Comparison of ENCODE assay signal across 21 cellular contexts in the genomic region with DNA sequence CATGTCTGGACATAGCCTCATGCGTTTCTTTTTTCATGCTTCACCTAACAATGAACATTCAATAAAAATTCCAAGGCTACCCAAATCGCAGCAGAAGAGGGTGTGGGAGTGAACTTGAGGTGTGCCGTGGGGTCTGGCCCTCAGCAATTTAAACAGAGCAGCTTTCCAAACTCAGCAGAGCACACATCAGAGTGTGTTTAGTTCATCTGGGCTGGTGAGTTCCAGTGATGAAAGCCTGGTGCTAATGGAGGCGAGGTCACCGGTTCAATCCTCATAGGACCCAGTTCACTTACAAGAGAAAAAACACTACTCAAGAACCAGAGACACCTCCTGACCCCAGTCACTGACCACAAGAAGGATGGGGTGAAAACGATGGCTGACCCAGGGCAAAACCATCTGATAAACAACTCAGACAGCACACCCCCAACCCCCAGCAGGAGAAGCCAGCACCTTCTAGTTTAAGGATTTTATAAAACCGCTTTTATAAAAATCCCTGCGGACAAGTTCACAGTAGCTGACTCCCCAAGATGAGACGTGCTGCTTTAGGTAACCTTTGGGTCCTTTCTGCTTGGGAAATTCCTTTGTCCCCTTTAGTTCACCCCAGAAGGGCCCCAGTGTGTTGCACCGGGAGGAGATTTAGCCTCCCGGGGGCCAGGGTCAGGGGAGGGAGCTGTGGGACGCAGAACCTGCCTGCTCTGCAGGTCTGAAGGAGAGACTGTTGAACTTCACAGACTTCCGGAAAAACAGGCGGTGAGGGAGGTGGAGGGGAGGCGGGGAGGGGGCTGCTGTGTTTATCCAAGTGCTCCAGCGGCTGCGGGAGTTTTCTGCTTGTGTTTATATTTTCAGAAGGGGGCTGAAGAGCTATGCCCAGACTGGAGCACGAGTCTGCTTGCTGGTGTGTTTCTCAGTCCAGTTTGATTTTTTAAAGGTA.
A peak's percentile ranks its signal among the peaks of the same experiment; 100 is the strongest.
DNase-seq lines count a peak whose midpoint lies in the region; ATAC-seq, FAIRE-seq and TF ChIP-seq lines count a peak whose summit lies in the region.
"Had no signal": no experiment of that assay in that cellular context is flagged by ENCODE, and none has a peak within 500 bp of the region (broad histone marks: within the 10 kb centered on the region; RNA-seq: fewer than 3 reads in every experiment).

No MANE protein-coding gene starts in this region.

- H3K4me1 Mint-ChIP-seq in endothelial cell (ENCODE audit: unreplicated experiment) (no peaks in the 10 kb centered on the region), nephron progenitor cell (peaks cover 64% of the 10 kb centered on the region)
- H3K4me1 Mint-ChIP-seq: activated CD4-positive, alpha-beta T cell treated with anti-CD3 and anti-CD28 coated beads for 36 hours had no signal

- H3K9me3 Mint-ChIP-seq in endothelial cell (ENCODE audit: unreplicated experiment): peaks cover 22% of the 10 kb centered on the region
- peaks cover 33% of the 10 kb centered on the region for H3K9me3 Mint-ChIP-seq in nephron progenitor cell

- H3K27me3 ChIP-seq in HepG2 (ENCODE audit: control insufficient read depth in 1 of 2, insufficient read depth in 2 of 2, low read length in 2 of 2): no peaks in the 10 kb centered on the region
- H3K27me3 ChIP-seq in right lobe of liver: no peaks in the 10 kb centered on the region
- peaks cover 0 to 8% (median 3%) of the 10 kb centered on the region in 3 donors for H3K27me3 ChIP-seq in stomach
- no peaks in the 10 kb centered on the region for H3K27me3 ChIP-seq in MG63
- H3K27me3 ChIP-seq: testis had no signal

- H3K4me3 Mint-ChIP-seq in endothelial cell (ENCODE audit: unreplicated experiment): no peak overlapping the region
- H3K4me3 Mint-ChIP-seq in nephron progenitor cell: peak overlapping the region; percentile 70
- H3K4me3 Mint-ChIP-seq: activated CD4-positive, alpha-beta T cell treated with anti-CD3 and anti-CD28 coated beads for 36 hours; T-helper 2 cell treated with Interferon-gamma antibody and Interleukin-4, amounts not matched to agents 5 μg/mL and 100 μg/mL, for 36 hours had no signal

- DNase-seq in HepG2 (ENCODE audit: low spot score) (no peak), right lobe of liver (no peak), endothelial cell (ENCODE audit: low spot score) (peak; percentile 7), nephron progenitor cell (peak; percentile 69), NCI-H226 (no peak), stomach (no peak), MG63 (no peak)
- DNase-seq: activated CD4-positive, alpha-beta T cell treated with anti-CD3 and anti-CD28 coated beads for 36 hours; activated T-cell treated with anti-CD3 and anti-CD28 coated beads for 4 hours; foreskin melanocyte; mucosa of descending colon; NCI-H2081 treated with DMSO at 0.1 percent for 48 hours; Right ventricle myocardium superior; stimulated activated CD4-positive, alpha-beta T cell treated with anti-CD3 and anti-CD28 coated beads, Interleukin-2, amount 100 ng/mL, for 48 hours; stimulated activated CD8-positive, alpha-beta memory T cell treated with anti-CD3 and anti-CD28 coated beads, Interleukin-4, amount 100 ng/mL, for 48 hours; testis had no signal

- FAIRE-seq in HepG2 (lab: Jason Lieb, UNC): no peak
- FAIRE-seq: endometrium, GM19239 had no signal

- POLR2A ChIA-PET in HepG2 (lab: Yijun Ruan, JAX): no interaction called here

- H3K9ac ChIP-seq in HepG2 (ENCODE audit: insufficient read depth, low read depth, low read length): no peak overlapping the region

- no peak for TF ChIP-seq RAD21 in HepG2 (CRISPR knock-in tag; IDR thresholded peaks at IDR 0.05)

- H4K20me1 ChIP-seq in HepG2 (ENCODE audit: insufficient read depth, low read length): no peaks in the 10 kb centered on the region

- H3K79me2 ChIP-seq in HepG2 (ENCODE audit: insufficient read depth, low read length): no peaks in the 10 kb centered on the region

- H3K9me3 ChIP-seq in HepG2 (ENCODE audit: low read length): peaks cover 25% of the 10 kb centered on the region
- no peaks in the 10 kb centered on the region for H3K9me3 ChIP-seq in right lobe of liver
- H3K9me3 ChIP-seq in stomach: peaks cover 0 to 17% (median 11%) of the 10 kb centered on the region in 4 donors
- peaks cover 8% of the 10 kb centered on the region for H3K9me3 ChIP-seq in MG63
- H3K9me3 ChIP-seq: testis had no signal

- in situ Hi-C loops in HepG2 (cut with HindIII; ENCODE audit: extremely low pct_ligation_motif_present, low pct_unique_long_range_greater_than_20kb): no loop called here

- no peak overlapping the region for H3K4me2 ChIP-seq in HepG2 (ENCODE audit: low read depth, low read length)

- peak; percentile 63; the same call in 1 of the 3 replicates for ATAC-seq in HepG2
- ATAC-seq in right lobe of liver: no peak
- no peak for ATAC-seq in HG02885 (IDR thresholded peaks at IDR 0.05; ENCODE audit: poor library complexity, unreplicated experiment)
- ATAC-seq: activated CD4-positive, alpha-beta T cell treated with anti-CD3 and anti-CD28 coated beads for 36 hours; activated naive CD4-positive, alpha-beta T cell treated with anti-CD3 and anti-CD28 coated beads, Interleukin-2, amount 50 U/mL, for 72 hours; mucosa of descending colon had no signal

- peaks cover 9% of the 10 kb centered on the region for H3K36me3 Mint-ChIP-seq in endothelial cell (ENCODE audit: low read depth, unreplicated experiment)
- peaks cover 20% of the 10 kb centered on the region for H3K36me3 Mint-ChIP-seq in nephron progenitor cell (ENCODE audit: low read depth)

- no TSS peak for BruUV-seq in HepG2 (replicated peaks; lab: Mats Ljungman, UMichigan)

- no peak for TF ChIP-seq POLR2A in HepG2 (IDR thresholded peaks at IDR 0.05; ENCODE audit: insufficient read depth in 1 of 2, low read depth in 2 of 2, low read length in 2 of 2)
- TF ChIP-seq POLR2A in right lobe of liver (IDR thresholded peaks at IDR 0.05): no peak
- no peak for TF ChIP-seq POLR2A in stomach (IDR thresholded peaks at IDR 0.05)

- intact Hi-C loops in HepG2 (cut with micrococcal nuclease; ENCODE audit: unreplicated experiment) (no loop called here), right lobe of liver (cut with DNase I) (no loop called here), stomach (cut with DNase I; ENCODE audit: low total_unique reads) (no loop called here)

- H3K27me3 Mint-ChIP-seq in endothelial cell (ENCODE audit: unreplicated experiment) (peaks cover 7% of the 10 kb centered on the region), nephron progenitor cell (ENCODE audit: low read depth, poor library complexity) (no peaks in the 10 kb centered on the region)
- H3K27me3 Mint-ChIP-seq: activated CD4-positive, alpha-beta T cell treated with anti-CD3 and anti-CD28 coated beads for 36 hours had no signal

- CTCF ChIA-PET in HepG2 (lab: Yijun Ruan, JAX; ENCODE audit: low intra/inter-chr PET ratio, low total read pairs): no interaction called here

- H3K4me3 ChIP-seq in HepG2 (replicated peaks in 1 of 3; ENCODE audit: insufficient read depth in 1 of 3, low read depth in 2 of 3, low read length in 3 of 3) (no peak overlapping the region; a peak in 1 of 6 replicates), right lobe of liver (no peak overlapping the region), stomach (no peak overlapping the region), MG63 (no peak overlapping the region)
- H3K4me3 ChIP-seq: mucosa of descending colon, testis had no signal

- H3K27ac ChIP-seq in HepG2 (ENCODE audit: extremely low read length, insufficient read depth, low read length) (no peak overlapping the region), right lobe of liver (no peak overlapping the region), stomach (no peak overlapping the region)
- H3K27ac ChIP-seq: testis had no signal

- no peaks in the 10 kb centered on the region for H3K36me3 ChIP-seq in HepG2 (replicated peaks in 1 of 2; ENCODE audit: control insufficient read depth in 1 of 2, insufficient read depth in 2 of 2, low read length in 2 of 2)
- H3K36me3 ChIP-seq in right lobe of liver: no peaks in the 10 kb centered on the region
- H3K36me3 ChIP-seq in stomach: no peaks in the 10 kb centered on the region
- H3K36me3 ChIP-seq in MG63: no peaks in the 10 kb centered on the region

- no peak overlapping the region for H3K27ac Mint-ChIP-seq in endothelial cell (ENCODE audit: unreplicated experiment)
- peak overlapping the region; percentile 99 for H3K27ac Mint-ChIP-seq in nephron progenitor cell
- H3K27ac Mint-ChIP-seq: activated CD4-positive, alpha-beta T cell treated with anti-CD3 and anti-CD28 coated beads for 36 hours; activated naive CD4-positive, alpha-beta T cell treated with anti-CD3 and anti-CD28 coated beads, Interleukin-2, amount 50 U/mL, for 72 hours; T-helper 2 cell treated with Interferon-gamma antibody and Interleukin-4, amounts not matched to agents 5 μg/mL and 100 μg/mL, for 36 hours had no signal

- 18% methylated on average over 18 of the region's 18 CpGs for WGBS in HepG2 (ENCODE audit: low lambda C conversion rate)
- WGBS in right lobe of liver (ENCODE audit: insufficient coverage, low coverage, low lambda C conversion rate, missing lambda C conversion rate): 15% methylated on average over 14 of the region's 18 CpGs
- WGBS in stomach, 5 donors: 27 to 38% (median 29%) methylated on average over 18 of the region's 18 CpGs

- no peak for TF ChIP-seq CTCF in HepG2 (CRISPR knock-in tag; IDR thresholded peaks at IDR 0.05)
- no peak for TF ChIP-seq CTCF in right lobe of liver (IDR thresholded peaks at IDR 0.05)
- TF ChIP-seq CTCF in endothelial cell (IDR thresholded peaks at IDR 0.05; ENCODE audit: unreplicated experiment): no peak
- TF ChIP-seq CTCF in nephron progenitor cell (IDR thresholded peaks at IDR 0.05): no peak
- TF ChIP-seq CTCF in stomach (IDR thresholded peaks at IDR 0.05): no peak

- TF ChIP-seq EP300 in HepG2 (IDR thresholded peaks at IDR 0.05; ENCODE audit: low read depth in 2 of 2, low read length in 2 of 2) (no peak), HepG2 (CRISPR knock-in tag; IDR thresholded peaks at IDR 0.05; ENCODE audit: borderline replicate concordance) (no peak), stomach (IDR thresholded peaks at IDR 0.05) (no peak)

- no peak overlapping the region for H2AFZ ChIP-seq in HepG2 (ENCODE audit: low read length)

- no peaks in the 10 kb centered on the region for H3K4me1 ChIP-seq in HepG2 (ENCODE audit: insufficient read depth, low read length)
- no peaks in the 10 kb centered on the region for H3K4me1 ChIP-seq in right lobe of liver
- no peaks in the 10 kb centered on the region for H3K4me1 ChIP-seq in stomach
- H3K4me1 ChIP-seq: testis had no signal

TF ChIP-seq in HepG2, 621 proteins besides CTCF, POLR2A, EP300 and RAD21 (continues in another document):
- TF ChIP-seq ELF1 (CRISPR knock-in tag; IDR thresholded peaks at IDR 0.05): no peak

Comparison
In these comparisons a context has a peak if more than half of its experiments do, and no peak if none do; other contexts are left out.
1. DNase-seq: peak in endothelial cell (single experiment) and nephron progenitor cell (single experiment); none in HepG2 (single experiment), right lobe of liver (0 of 3), NCI-H226 (single experiment), stomach (single experiment) and MG63 (single experiment).